14 cellular contexts compared by ENCODE assay signal in genomic region chr2:219483451-219484342, GRCh38. TPM values are rescaled to one million over a fixed set of nuclear protein-coding genes. Genes with fewer than 3 reads are reported as not detected.
A peak's percentile ranks its signal among the peaks of the same experiment; 100 is the strongest.
DNase-seq lines count a peak whose midpoint lies in the region; ATAC-seq, FAIRE-seq and TF ChIP-seq lines count a peak whose summit lies in the region.
"Had no signal": no experiment of that assay in that cellular context is flagged by ENCODE, and none has a peak within 500 bp of the region (broad histone marks: within the 10 kb centered on the region; RNA-seq: fewer than 3 reads in every experiment).

No MANE protein-coding gene starts in this region.

- H3K4me3 ChIP-seq in HepG2 (replicated peaks in 1 of 3; ENCODE audit: insufficient read depth in 1 of 3, low read depth in 2 of 3, low read length in 3 of 3), result peak overlapping the region in 1 of 3 experiments; percentile 44; a peak in 1 of 6 replicates
- H3K4me3 ChIP-seq in right lobe of liver, result no peak overlapping the region
- H3K4me3 ChIP-seq in endodermal cell (ENCODE audit: low read length), result no peak overlapping the region
- H3K4me3 ChIP-seq in neuron (ENCODE audit: low read length), result no peak overlapping the region

- H3K27me3 ChIP-seq in HepG2 (ENCODE audit: control insufficient read depth in 1 of 2, insufficient read depth in 2 of 2, low read length in 2 of 2) (peaks cover 62 to 98% of the 10 kb centered on the region in 2 experiments), right lobe of liver (peaks cover 0 to 25% of the 10 kb centered on the region in 2 donors), endodermal cell (ENCODE audit: control insufficient read depth, insufficient read depth, low read length, poor library complexity, severe bottlenecking) (peaks cover 68% of the 10 kb centered on the region), neuron (ENCODE audit: insufficient read depth, low read length) (peaks cover 61% of the 10 kb centered on the region)

- no peaks in the 10 kb centered on the region for H3K36me3 Mint-ChIP-seq in endodermal cell (ENCODE audit: low read depth)

- peak overlapping the region; percentile 36; the same call in 1 of the 2 replicates for H3K4me2 ChIP-seq in HepG2 (ENCODE audit: low read depth, low read length)

- H3K4me3 Mint-ChIP-seq in endodermal cell, result peak overlapping the region; percentile 32

- H3K9ac ChIP-seq in HepG2 (ENCODE audit: insufficient read depth, low read depth, low read length), result no peak overlapping the region
- no peak overlapping the region for H3K9ac ChIP-seq in endodermal cell (ENCODE audit: extremely low read depth, low read length, poor library complexity, severe bottlenecking)

- no peaks in the 10 kb centered on the region for H3K79me2 ChIP-seq in HepG2 (ENCODE audit: insufficient read depth, low read length)

- no peak overlapping the region for H3K27ac ChIP-seq in HepG2 (ENCODE audit: extremely low read length, insufficient read depth, low read length)
- H3K27ac ChIP-seq in right lobe of liver, result no peak overlapping the region
- no peak overlapping the region for H3K27ac ChIP-seq in endodermal cell (ENCODE audit: low read depth, low read length)
- H3K27ac ChIP-seq: tibial nerve had no signal

- H3K9me3 ChIP-seq in HepG2 (ENCODE audit: low read length) (no peaks in the 10 kb centered on the region), right lobe of liver (no peaks in the 10 kb centered on the region), endodermal cell (ENCODE audit: control insufficient read depth, low read length) (no peaks in the 10 kb centered on the region), neuron (ENCODE audit: low read length) (no peaks in the 10 kb centered on the region)
- H3K9me3 ChIP-seq: tibial nerve had no signal

- TF ChIP-seq EP300 in HepG2 (IDR thresholded peaks at IDR 0.05; ENCODE audit: low read depth in 2 of 2, low read length in 2 of 2) (no peak), HepG2 (CRISPR knock-in tag; IDR thresholded peaks at IDR 0.05; ENCODE audit: borderline replicate concordance) (no peak)

- intact Hi-C loops in HepG2 (cut with micrococcal nuclease; ENCODE audit: unreplicated experiment) (no loop called here), right lobe of liver (cut with DNase I) (no loop called here)

- H3K4me1 Mint-ChIP-seq in endodermal cell, result no peaks in the 10 kb centered on the region

- TF ChIP-seq POLR2A in HepG2 (IDR thresholded peaks at IDR 0.05; ENCODE audit: insufficient read depth in 1 of 2, low read depth in 2 of 2, low read length in 2 of 2) (no peak), right lobe of liver (IDR thresholded peaks at IDR 0.05) (no peak)

- POLR2A ChIA-PET in HepG2 (lab: Yijun Ruan, JAX), result interaction anchor here (3.0 kb wide), 1 partner anchor 15 kb away, joined by 12 read pairs; the partner anchor contains the start of gene GMPPA

- ATAC-seq in HepG2 (peak; percentile 12), right lobe of liver (no peak), HG03135 (IDR thresholded peaks at IDR 0.05; ENCODE audit: unreplicated experiment) (no peak)
- ATAC-seq: HCT116 had no signal

- FAIRE-seq in HepG2 (lab: Jason Lieb, UNC), result no peak

- no peaks in the 10 kb centered on the region for H3K36me3 ChIP-seq in HepG2 (replicated peaks in 1 of 2; ENCODE audit: control insufficient read depth in 1 of 2, insufficient read depth in 2 of 2, low read length in 2 of 2)
- no peaks in the 10 kb centered on the region for H3K36me3 ChIP-seq in right lobe of liver
- no peaks in the 10 kb centered on the region for H3K36me3 ChIP-seq in endodermal cell (ENCODE audit: control insufficient read depth, insufficient read depth, low read length)
- H3K36me3 ChIP-seq in neuron (ENCODE audit: insufficient read depth, low read length), result no peaks in the 10 kb centered on the region
- H3K36me3 ChIP-seq: tibial nerve had no signal

- no peak overlapping the region for H3K27ac Mint-ChIP-seq in endodermal cell

- H4K20me1 ChIP-seq in HepG2 (ENCODE audit: insufficient read depth, low read length), result no peaks in the 10 kb centered on the region

- H3K27me3 Mint-ChIP-seq in endodermal cell (ENCODE audit: insufficient read depth), result peaks cover 83% of the 10 kb centered on the region

- in situ Hi-C loops in HepG2 (cut with HindIII; ENCODE audit: extremely low pct_ligation_motif_present, low pct_unique_long_range_greater_than_20kb), result no loop called here

- no peaks in the 10 kb centered on the region for H3K9me3 Mint-ChIP-seq in endodermal cell

- H3K4me1 ChIP-seq in HepG2 (ENCODE audit: insufficient read depth, low read length), result peaks cover 13% of the 10 kb centered on the region
- H3K4me1 ChIP-seq in right lobe of liver, result no peaks in the 10 kb centered on the region
- H3K4me1 ChIP-seq in endodermal cell (ENCODE audit: control insufficient read depth, insufficient read depth, low read length), result peaks cover 4% of the 10 kb centered on the region
- peaks cover 17% of the 10 kb centered on the region for H3K4me1 ChIP-seq in neuron (ENCODE audit: insufficient read depth, low read length)

- TF ChIP-seq CTCF in HepG2 (CRISPR knock-in tag; IDR thresholded peaks at IDR 0.05), result 0 out of 2 replicates have a peak, but pooled peaks have one; percentile 4
- no peak for TF ChIP-seq CTCF in right lobe of liver (IDR thresholded peaks at IDR 0.05)
- TF ChIP-seq CTCF in endodermal cell (conservative IDR thresholded peaks at IDR 0.05), result no peak

- DNase-seq in HepG2 (ENCODE audit: low spot score), result no peak
- DNase-seq in right lobe of liver, result no peak
- peak; percentile 69 for DNase-seq in endodermal cell
- DNase-seq in HPDE6-E6E7 (ENCODE audit: extremely low spot score), result no peak
- DNase-seq in COLO829 (ENCODE audit: low spot score), result no peak
- DNase-seq in NCI-H1930 (lab: John Stamatoyannopoulos, UW), result no peak
- DNase-seq: AML-193; stimulated activated CD4-positive, alpha-beta T cell treated with anti-CD3 and anti-CD28 coated beads, Interleukin-4, amount 100 ng/mL, for 24 hours; T-helper 1 cell had no signal

- no TSS peak for BruUV-seq in HepG2 (replicated peaks; lab: Mats Ljungman, UMichigan)

- no peak for TF ChIP-seq RAD21 in HepG2 (CRISPR knock-in tag; IDR thresholded peaks at IDR 0.05)

- no peak overlapping the region for H2AFZ ChIP-seq in HepG2 (ENCODE audit: low read length)
- H2AFZ ChIP-seq in neuron (ENCODE audit: low read depth, low read length), result peak overlapping the region; percentile 24

- CTCF ChIA-PET in HepG2 (lab: Yijun Ruan, JAX; ENCODE audit: low intra/inter-chr PET ratio, low total read pairs), result no interaction called here

- WGBS in HepG2 (ENCODE audit: low lambda C conversion rate), result 17% methylated on average over 9 of the region's 58 CpGs
- 10% methylated on average over 4 of the region's 58 CpGs for WGBS in right lobe of liver (ENCODE audit: insufficient coverage, low coverage, low lambda C conversion rate, missing lambda C conversion rate)
- WGBS in endodermal cell (ENCODE audit: insufficient coverage in 1 of 2, insufficient read length in 1 of 2), 2 experiments, result 60 to 72% methylated on average over 27 to 58 of the region's 58 CpGs

RNA-seq across cellular contexts. Expression of gene GMPPA, which starts 15.0 kb away (rescaled TPM):
- total RNA-seq in HepG2 (2016; rRNA removed; fragmentation: Illumina TruSeq; extraction: Trizol), result 81.1 and 88.7 TPM in 2 replicates
- 41.1 and 50.9 TPM in 2 replicates for total RNA-seq in HepG2 (2016; cell fraction: cytosol; rRNA removed; fragmentation: Illumina TruSeq; extraction: Trizol; ENCODE audit: low read depth)
- total RNA-seq in HepG2 (2016; cell fraction: insoluble cytoplasmic fraction; rRNA removed; fragmentation: Illumina TruSeq; extraction: Trizol), result 81.2 and 82.9 TPM in 2 replicates
- 59.8 and 79.0 TPM in 2 replicates for total RNA-seq in HepG2 (2016; cell fraction: membrane; rRNA removed; fragmentation: Illumina TruSeq; extraction: Trizol)
- 39.6 and 46.3 TPM in 2 replicates for total RNA-seq in HepG2 (2016; cell fraction: nucleus; rRNA removed; fragmentation: Illumina TruSeq; extraction: Trizol)
- 106 and 115 TPM in 2 replicates for polyA plus RNA-seq in HepG2 (2011; rRNA removed)
- polyA plus RNA-seq in HepG2 (2011; cell fraction: cytosol; rRNA removed), result 98.1 and 128 TPM in 2 replicates
- polyA plus RNA-seq in HepG2 (2011; cell fraction: nucleus; rRNA removed), result 123 and 155 TPM in 2 replicates
- 44.8 and 45.3 TPM in 2 replicates for polyA plus RNA-seq in HepG2 (2012)
- polyA plus RNA-seq in HepG2 (2016; cell fraction: cytosol; fragmentation: Illumina TruSeq; extraction: Trizol; ENCODE audit: low read depth), result 40.7 and 53.5 TPM in 2 replicates
- polyA plus RNA-seq in HepG2 (2016; cell fraction: insoluble cytoplasmic fraction; fragmentation: Illumina TruSeq; extraction: Trizol; ENCODE audit: low read depth), result 88.1 and 98.3 TPM in 2 replicates
- polyA plus RNA-seq in HepG2 (2016; cell fraction: membrane; fragmentation: Illumina TruSeq; extraction: Trizol; ENCODE audit: low read depth), result 54.7 and 71.1 TPM in 2 replicates
- 87.2 and 90.5 TPM in 2 replicates for polyA plus RNA-seq in HepG2 (2016; cell fraction: nucleus; fragmentation: Illumina TruSeq; extraction: Trizol; ENCODE audit: insufficient read depth, low read depth)
- 98.5 and 174 TPM in 2 replicates for polyA minus RNA-seq in HepG2 (2011; rRNA and poly(A)+ RNA removed; ENCODE audit: low replicate concordance)
- polyA minus RNA-seq in HepG2 (2011; cell fraction: cytosol; rRNA and poly(A)+ RNA removed), result 43.2 and 68.0 TPM in 2 replicates
- polyA minus RNA-seq in HepG2 (2011; cell fraction: nucleus; rRNA and poly(A)+ RNA removed), result 32.6 and 38.2 TPM in 2 replicates
- 10 to 100 TPM; 21.7 to 54.1 (median 40.2) TPM for total RNA-seq in right lobe of liver
- total RNA-seq in endodermal cell, result 10 to 100 TPM; 36.9 to 38.2 TPM
- polyA plus RNA-seq in endodermal cell (2013, experiment 1 of 2), result 23.4 TPM
- polyA plus RNA-seq in endodermal cell (2013, experiment 2 of 2), result 22.9 TPM

RNA-seq across cellular contexts. Expression of gene ASIC4, which starts 30.6 kb away (rescaled TPM):
- total RNA-seq in HepG2 (2016; rRNA removed; fragmentation: Illumina TruSeq; extraction: Trizol) (not detected in 2 replicates), right lobe of liver (not detected), endodermal cell (under 1 TPM; 0.29 to 1.00 TPM)
- not detected in 2 replicates for total RNA-seq in HepG2 (2016; cell fraction: cytosol; rRNA removed; fragmentation: Illumina TruSeq; extraction: Trizol; ENCODE audit: low read depth)
- total RNA-seq in HepG2 (2016; cell fraction: insoluble cytoplasmic fraction; rRNA removed; fragmentation: Illumina TruSeq; extraction: Trizol), result not detected in 2 replicates
- not detected in 2 replicates for total RNA-seq in HepG2 (2016; cell fraction: membrane; rRNA removed; fragmentation: Illumina TruSeq; extraction: Trizol)
- total RNA-seq in HepG2 (2016; cell fraction: nucleus; rRNA removed; fragmentation: Illumina TruSeq; extraction: Trizol), result not detected in 2 replicates
- polyA plus RNA-seq in HepG2 (2011; rRNA removed), result 0.03 TPM in 2 replicates
- 0.01 TPM in 1 of 2 replicates, not detected in the other for polyA plus RNA-seq in HepG2 (2011; cell fraction: cytosol; rRNA removed)
- 0.23 and 0.24 TPM in 2 replicates for polyA plus RNA-seq in HepG2 (2011; cell fraction: nucleus; rRNA removed)
- polyA plus RNA-seq in HepG2 (2012), result not detected in 2 replicates
- not detected in 2 replicates for polyA plus RNA-seq in HepG2 (2016; cell fraction: cytosol; fragmentation: Illumina TruSeq; extraction: Trizol; ENCODE audit: low read depth)
- polyA plus RNA-seq in HepG2 (2016; cell fraction: insoluble cytoplasmic fraction; fragmentation: Illumina TruSeq; extraction: Trizol; ENCODE audit: low read depth), result not detected in 2 replicates
- polyA plus RNA-seq in HepG2 (2016; cell fraction: membrane; fragmentation: Illumina TruSeq; extraction: Trizol; ENCODE audit: low read depth), result not detected in 2 replicates
- 0.16 TPM in 1 of 2 replicates, not detected in the other for polyA plus RNA-seq in HepG2 (2016; cell fraction: nucleus; fragmentation: Illumina TruSeq; extraction: Trizol; ENCODE audit: insufficient read depth, low read depth)
- 0.06 and 0.07 TPM in 2 replicates for polyA minus RNA-seq in HepG2 (2011; rRNA and poly(A)+ RNA removed; ENCODE audit: low replicate concordance)
- not detected in 2 replicates for polyA minus RNA-seq in HepG2 (2011; cell fraction: cytosol; rRNA and poly(A)+ RNA removed)
- polyA minus RNA-seq in HepG2 (2011; cell fraction: nucleus; rRNA and poly(A)+ RNA removed), result 0.12 and 0.26 TPM in 2 replicates
- 2.0 TPM for polyA plus RNA-seq in endodermal cell (2013, experiment 1 of 2)
- 1.4 TPM for polyA plus RNA-seq in endodermal cell (2013, experiment 2 of 2)
- total RNA-seq: glomerular endothelial cell had no signal

RNA-seq across cellular contexts. Expression of gene SPEG, which starts 49.1 kb away (rescaled TPM):
- total RNA-seq in HepG2 (2016; rRNA removed; fragmentation: Illumina TruSeq; extraction: Trizol), result 0.18 TPM in 1 of 2 replicates, not detected in the other
- total RNA-seq in HepG2 (2016; cell fraction: cytosol; rRNA removed; fragmentation: Illumina TruSeq; extraction: Trizol; ENCODE audit: low read depth), result 0.51 TPM in 1 of 2 replicates, not detected in the other
- 0.06 TPM in 1 of 2 replicates, not detected in the other for total RNA-seq in HepG2 (2016; cell fraction: insoluble cytoplasmic fraction; rRNA removed; fragmentation: Illumina TruSeq; extraction: Trizol)
- total RNA-seq in HepG2 (2016; cell fraction: membrane; rRNA removed; fragmentation: Illumina TruSeq; extraction: Trizol), result 0.12 and 1.1 TPM in 2 replicates
- total RNA-seq in HepG2 (2016; cell fraction: nucleus; rRNA removed; fragmentation: Illumina TruSeq; extraction: Trizol), result 0.71 TPM in 1 of 2 replicates, not detected in the other
- polyA plus RNA-seq in HepG2 (2011; rRNA removed), result 0.24 and 0.94 TPM in 2 replicates
- polyA plus RNA-seq in HepG2 (2011; cell fraction: cytosol; rRNA removed), result 0.13 and 0.20 TPM in 2 replicates
- 0.45 and 1.0 TPM in 2 replicates for polyA plus RNA-seq in HepG2 (2011; cell fraction: nucleus; rRNA removed)
- polyA plus RNA-seq in HepG2 (2012), result 0.93 and 1.4 TPM in 2 replicates
- 0.38 and 0.63 TPM in 2 replicates for polyA plus RNA-seq in HepG2 (2016; cell fraction: cytosol; fragmentation: Illumina TruSeq; extraction: Trizol; ENCODE audit: low read depth)
- 0.98 TPM in 1 of 2 replicates, not detected in the other for polyA plus RNA-seq in HepG2 (2016; cell fraction: insoluble cytoplasmic fraction; fragmentation: Illumina TruSeq; extraction: Trizol; ENCODE audit: low read depth)
- polyA plus RNA-seq in HepG2 (2016; cell fraction: membrane; fragmentation: Illumina TruSeq; extraction: Trizol; ENCODE audit: low read depth), result 0.58 and 1.4 TPM in 2 replicates
- 0.41 TPM in 1 of 2 replicates, not detected in the other for polyA plus RNA-seq in HepG2 (2016; cell fraction: nucleus; fragmentation: Illumina TruSeq; extraction: Trizol; ENCODE audit: insufficient read depth, low read depth)
- polyA minus RNA-seq in HepG2 (2011; rRNA and poly(A)+ RNA removed; ENCODE audit: low replicate concordance), result 0.44 and 4.0 TPM in 2 replicates
- not detected in 2 replicates for polyA minus RNA-seq in HepG2 (2011; cell fraction: cytosol; rRNA and poly(A)+ RNA removed)
- 0.37 and 1.8 TPM in 2 replicates for polyA minus RNA-seq in HepG2 (2011; cell fraction: nucleus; rRNA and poly(A)+ RNA removed)
- total RNA-seq in right lobe of liver, result 1 to 10 TPM in 1 of 6 experiments, under 1 TPM in 5; 0.24 to 1.5 (median 0.48) TPM
- total RNA-seq in endodermal cell, result 10 to 100 TPM; 23.1 to 29.8 TPM
- 42.6 TPM for polyA plus RNA-seq in endodermal cell (2013, experiment 1 of 2)
- 38.8 TPM for polyA plus RNA-seq in endodermal cell (2013, experiment 2 of 2)

RNA-seq across cellular contexts. Expression of gene CHPF, which starts 59.9 kb away (rescaled TPM):
- total RNA-seq in HepG2 (2016; rRNA removed; fragmentation: Illumina TruSeq; extraction: Trizol) (34.7 and 79.6 TPM in 2 replicates), right lobe of liver (100 to 1,000 TPM in 2 of 6 experiments, 10 to 100 TPM in 4; 33.2 to 183 (median 39.6) TPM), endodermal cell (10 to 100 TPM; 51.2 to 54.0 TPM)
- total RNA-seq in HepG2 (2016; cell fraction: cytosol; rRNA removed; fragmentation: Illumina TruSeq; extraction: Trizol; ENCODE audit: low read depth), result 21.6 and 22.1 TPM in 2 replicates
- total RNA-seq in HepG2 (2016; cell fraction: insoluble cytoplasmic fraction; rRNA removed; fragmentation: Illumina TruSeq; extraction: Trizol), result 36.0 and 80.8 TPM in 2 replicates
- total RNA-seq in HepG2 (2016; cell fraction: membrane; rRNA removed; fragmentation: Illumina TruSeq; extraction: Trizol), result 42.0 and 50.0 TPM in 2 replicates
- total RNA-seq in HepG2 (2016; cell fraction: nucleus; rRNA removed; fragmentation: Illumina TruSeq; extraction: Trizol), result 65.5 and 76.8 TPM in 2 replicates
- polyA plus RNA-seq in HepG2 (2011; rRNA removed), result 111 and 171 TPM in 2 replicates
- polyA plus RNA-seq in HepG2 (2011; cell fraction: cytosol; rRNA removed), result 120 and 244 TPM in 2 replicates
- polyA plus RNA-seq in HepG2 (2011; cell fraction: nucleus; rRNA removed), result 203 and 211 TPM in 2 replicates
- 115 and 161 TPM in 2 replicates for polyA plus RNA-seq in HepG2 (2012)
- 21.7 and 22.6 TPM in 2 replicates for polyA plus RNA-seq in HepG2 (2016; cell fraction: cytosol; fragmentation: Illumina TruSeq; extraction: Trizol; ENCODE audit: low read depth)
- polyA plus RNA-seq in HepG2 (2016; cell fraction: insoluble cytoplasmic fraction; fragmentation: Illumina TruSeq; extraction: Trizol; ENCODE audit: low read depth), result 45.9 and 55.3 TPM in 2 replicates
- polyA plus RNA-seq in HepG2 (2016; cell fraction: membrane; fragmentation: Illumina TruSeq; extraction: Trizol; ENCODE audit: low read depth), result 40.5 and 41.4 TPM in 2 replicates
- polyA plus RNA-seq in HepG2 (2016; cell fraction: nucleus; fragmentation: Illumina TruSeq; extraction: Trizol; ENCODE audit: insufficient read depth, low read depth), result 139 and 143 TPM in 2 replicates
- 12.1 and 292 TPM in 2 replicates for polyA minus RNA-seq in HepG2 (2011; rRNA and poly(A)+ RNA removed; ENCODE audit: low replicate concordance)
- polyA minus RNA-seq in HepG2 (2011; cell fraction: cytosol; rRNA and poly(A)+ RNA removed), result 137 and 143 TPM in 2 replicates
- polyA minus RNA-seq in HepG2 (2011; cell fraction: nucleus; rRNA and poly(A)+ RNA removed), result 45.4 and 47.0 TPM in 2 replicates
- 26.1 TPM for polyA plus RNA-seq in endodermal cell (2013, experiment 1 of 2)
- polyA plus RNA-seq in endodermal cell (2013, experiment 2 of 2), result 31.2 TPM

Comparison
In these comparisons a context has a peak if more than half of its experiments do, and no peak if none do; other contexts are left out.
1. RNA of gene SPEG, which starts 49.1 kb away (total RNA-seq): 23.1 to 29.8 TPM in endodermal cell; 0.24 to 1.5 TPM in right lobe of liver and 0.06 to 1.1 TPM in HepG2; every median in the first group is over 4 times any median in the second.